In the genomic region with DNA sequence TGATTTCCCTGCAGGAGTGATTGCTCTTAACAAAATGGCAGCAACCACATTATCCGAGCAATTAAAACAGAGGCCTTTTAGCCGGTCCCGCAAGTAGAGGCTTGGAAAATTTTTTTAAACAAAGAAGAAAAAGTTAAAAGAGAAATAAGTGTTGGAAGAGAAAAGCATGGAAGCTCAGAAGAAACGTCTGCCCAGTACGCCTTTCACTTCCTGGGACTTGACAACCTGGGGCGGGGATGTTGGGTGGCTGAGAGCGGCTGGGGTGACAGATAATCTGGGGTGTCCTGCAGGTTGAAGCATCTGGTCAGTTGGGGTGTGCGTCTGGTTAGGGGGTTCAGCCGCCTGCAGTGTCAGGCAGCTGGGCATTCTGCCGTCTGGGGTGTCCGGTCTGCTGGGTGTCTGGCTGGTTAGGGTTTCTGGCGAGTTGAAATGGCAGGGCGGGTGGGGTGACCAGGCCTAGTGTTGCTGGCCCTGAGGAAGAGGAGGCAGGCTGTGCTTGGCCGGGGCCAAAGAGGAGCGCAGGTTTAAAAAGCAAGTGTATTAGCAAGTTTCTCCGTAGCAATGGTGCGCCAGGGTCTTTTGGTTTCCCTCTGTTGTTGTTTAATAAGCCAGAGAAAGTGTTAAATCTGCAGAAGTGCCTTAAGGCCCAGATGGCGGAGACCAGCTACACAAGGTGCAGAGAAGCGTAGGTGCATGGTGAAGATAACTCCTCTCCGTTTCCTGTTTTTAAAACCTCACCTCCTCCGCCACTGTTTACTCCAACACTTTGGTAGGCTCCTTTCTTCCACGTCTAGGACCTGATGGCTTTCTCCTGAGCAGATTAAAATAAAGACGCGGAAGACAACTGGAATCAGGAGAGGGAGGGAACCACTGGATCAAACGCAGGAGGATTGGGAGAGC, we compare ENCODE assay signal across 16 cellular contexts. TPM values are rescaled to one million over a fixed set of nuclear protein-coding genes. Genes with fewer than 3 reads are reported as not detected.
DNase-seq lines count a peak whose midpoint lies in the region; ATAC-seq and TF ChIP-seq lines count a peak whose summit lies in the region.
"Had no signal": no experiment of that assay in that cellular context is flagged by ENCODE, and none has a peak within 500 bp of the region (broad histone marks: within the 10 kb centered on the region; RNA-seq: fewer than 3 reads in every experiment).

No MANE protein-coding gene starts in this region.

- peaks cover 98% of the 10 kb centered on the region for H3K27me3 ChIP-seq in H7 (ENCODE audit: control insufficient read depth, insufficient read depth, low read length)
- peaks cover 85% of the 10 kb centered on the region for H3K27me3 ChIP-seq in foreskin keratinocyte

- peaks cover 38% of the 10 kb centered on the region for H3K9me3 Mint-ChIP-seq in T-helper 1 cell treated with Interleukin-12 subunit alpha and Interleukin-12 subunit beta and Interleukin-4 antibody, amounts not matched to agents 30 μg/mL and 1 μg/mL, for 36 hours
- H3K9me3 Mint-ChIP-seq in progenitor cell of endocrine pancreas (ENCODE audit: low read depth): no peaks in the 10 kb centered on the region

- peaks cover 12% of the 10 kb centered on the region for H3K4me1 Mint-ChIP-seq in T-helper 1 cell treated with Interleukin-12 subunit alpha and Interleukin-12 subunit beta and Interleukin-4 antibody, amounts not matched to agents 30 μg/mL and 1 μg/mL, for 36 hours (ENCODE audit: low read depth)
- H3K4me1 Mint-ChIP-seq in progenitor cell of endocrine pancreas (ENCODE audit: low read depth): peaks cover 11% of the 10 kb centered on the region

- in situ Hi-C loops in GM13976 (cut with MboI; ENCODE audit: low sequenced_read_pairs, unreplicated experiment): no loop called here

- H3K27ac Mint-ChIP-seq in T-helper 1 cell treated with Interleukin-12 subunit alpha and Interleukin-12 subunit beta and Interleukin-4 antibody, amounts not matched to agents 30 μg/mL and 1 μg/mL, for 36 hours: peak overlapping the region; percentile 60
- H3K27ac Mint-ChIP-seq in progenitor cell of endocrine pancreas: peak overlapping the region; percentile 71

- DNase-seq in T-helper 1 cell (no peak), H7 (peak; percentile 59), fibroblast of mammary gland (ENCODE audit: low read depth) (no peak), progenitor cell of endocrine pancreas (ENCODE audit: low spot score, unreplicated experiment) (no peak), NCI-H2081 (lab: John Stamatoyannopoulos, UW) (no peak), foreskin keratinocyte (no peak), GM13976 (ENCODE audit: low spot score) (no peak)
- DNase-seq: 8988T; colonic mucosa; NCI-H69; SHP77; stimulated activated naive CD8-positive, alpha-beta T cell treated with anti-CD3 and anti-CD28 coated beads, Interleukin-15, Interleukin-2, amounts not matched to agents 100 U/mL and 50 U/mL, for 24 hours had no signal

- no peaks in the 10 kb centered on the region for H3K4me1 ChIP-seq in foreskin keratinocyte

- peaks cover 93% of the 10 kb centered on the region for H3K27me3 Mint-ChIP-seq in T-helper 1 cell treated with Interleukin-12 subunit alpha and Interleukin-12 subunit beta and Interleukin-4 antibody, amounts not matched to agents 30 μg/mL and 1 μg/mL, for 36 hours (ENCODE audit: low read depth)
- H3K27me3 Mint-ChIP-seq in progenitor cell of endocrine pancreas: peaks cover 93% of the 10 kb centered on the region

- no peak for TF ChIP-seq CTCF in fibroblast of mammary gland (conservative IDR thresholded peaks at IDR 0.05; ENCODE audit: control insufficient read depth, insufficient read depth, low read depth, low read length)
- no peak for TF ChIP-seq CTCF in progenitor cell of endocrine pancreas (IDR thresholded peaks at IDR 0.05; ENCODE audit: unreplicated experiment)
- TF ChIP-seq CTCF in foreskin keratinocyte (conservative IDR thresholded peaks at IDR 0.05): no peak
- no peak for TF ChIP-seq CTCF in GM13976 (IDR thresholded peaks at IDR 0.05; ENCODE audit: borderline replicate concordance, control extremely low read depth, extremely low read depth, insufficient read depth, missing control alignments)

- ATAC-seq in foreskin keratinocyte: no peak
- ATAC-seq: stimulated activated naive CD8-positive, alpha-beta T cell treated with anti-CD3 and anti-CD28 coated beads, Interleukin-15, Interleukin-2, amounts not matched to agents 100 U/mL and 50 U/mL, for 24 hours had no signal

- H3K36me3 Mint-ChIP-seq in T-helper 1 cell treated with Interleukin-12 subunit alpha and Interleukin-12 subunit beta and Interleukin-4 antibody, amounts not matched to agents 30 μg/mL and 1 μg/mL, for 36 hours (ENCODE audit: low read depth): peaks cover 30% of the 10 kb centered on the region
- no peaks in the 10 kb centered on the region for H3K36me3 Mint-ChIP-seq in progenitor cell of endocrine pancreas (ENCODE audit: insufficient read depth)

- no peak overlapping the region for H3K4me3 Mint-ChIP-seq in T-helper 1 cell treated with Interleukin-12 subunit alpha and Interleukin-12 subunit beta and Interleukin-4 antibody, amounts not matched to agents 30 μg/mL and 1 μg/mL, for 36 hours
- no peak overlapping the region for H3K4me3 Mint-ChIP-seq in progenitor cell of endocrine pancreas (ENCODE audit: low read depth)

- no peaks in the 10 kb centered on the region for H3K36me3 ChIP-seq in H7 (replicated peaks; ENCODE audit: control insufficient read depth, insufficient read depth, low read length)
- H3K36me3 ChIP-seq: colonic mucosa had no signal

- no peak overlapping the region for H3K4me3 ChIP-seq in H7 (ENCODE audit: insufficient read depth, low read depth, low read length)
- H3K4me3 ChIP-seq in fibroblast of mammary gland (ENCODE audit: control insufficient read depth, low read depth, low read length): peak overlapping the region; percentile 92
- H3K4me3 ChIP-seq: colonic mucosa had no signal

- H3K27ac ChIP-seq in foreskin keratinocyte: no peak overlapping the region
- H3K27ac ChIP-seq: colonic mucosa, VCaP had no signal

RNA-seq across cellular contexts. Expression of a gene that starts 5.6 kb away (rescaled TPM):
- total RNA-seq in H7 (2014; rRNA removed; shearing (Covaris generic)): not detected in 2 replicates
- total RNA-seq in progenitor cell of endocrine pancreas (2.5 and 3.9 TPM in 2 replicates), foreskin keratinocyte (not detected in 2 replicates)
- not detected in 2 replicates for polyA plus RNA-seq in foreskin keratinocyte
- total RNA-seq: frontal cortex, osteocyte had no signal
